13 cellular contexts compared by ENCODE assay signal in genomic region chr22:18968011-18968749, GRCh38. TPM values are rescaled to one million over a fixed set of nuclear protein-coding genes. Genes with fewer than 3 reads are reported as not detected.
A peak's percentile ranks its signal among the peaks of the same experiment; 100 is the strongest.
DNase-seq lines count a peak whose midpoint lies in the region; ATAC-seq, FAIRE-seq and TF ChIP-seq lines count a peak whose summit lies in the region.
"Had no signal": no experiment of that assay in that cellular context is flagged by ENCODE, and none has a peak within 500 bp of the region (broad histone marks: within the 10 kb centered on the region; RNA-seq: fewer than 3 reads in every experiment).

No MANE protein-coding gene starts in this region.

- H4K20me1 ChIP-seq in GM12878 (ENCODE audit: control insufficient read depth, insufficient read depth): no peaks in the 10 kb centered on the region

- no peak for ATAC-seq in stimulated activated naive CD8-positive, alpha-beta T cell treated with anti-CD3 and anti-CD28 coated beads, Interleukin-15, Interleukin-2, amounts not matched to agents 100 U/mL and 50 U/mL, for 24 hours
- ATAC-seq in stimulated activated naive CD8-positive, alpha-beta T cell treated with anti-CD3 and anti-CD28 coated beads, Interleukin-15, amount 100 ng/mL, for 72 hours: no peak
- ATAC-seq in GM12878 (no peak), left lung (peak; percentile 60), foreskin keratinocyte (no peak), GM19397 (IDR thresholded peaks at IDR 0.05; ENCODE audit: unreplicated experiment) (no peak)

- H3K27ac Mint-ChIP-seq in stimulated activated naive CD8-positive, alpha-beta T cell treated with anti-CD3 and anti-CD28 coated beads, Interleukin-15, amount 100 ng/mL, for 72 hours: no peak overlapping the region
- H3K27ac Mint-ChIP-seq: IgD-negative memory B cell had no signal

- no peaks in the 10 kb centered on the region for H3K36me3 ChIP-seq in GM12878 (ENCODE audit: control insufficient read depth in 2 of 2, insufficient read depth in 2 of 2, low read length in 1 of 2)
- H3K36me3 ChIP-seq in left lung: no peaks in the 10 kb centered on the region
- H3K36me3 ChIP-seq: prostate gland had no signal

- H3K4me1 ChIP-seq in GM12878 (ENCODE audit: control insufficient read depth, insufficient read depth, low read length) (no peaks in the 10 kb centered on the region), left lung (peaks cover 0 to 6% of the 10 kb centered on the region in 2 donors), foreskin keratinocyte (no peaks in the 10 kb centered on the region)
- H3K4me1 ChIP-seq: prostate gland had no signal

- H3K27ac ChIP-seq in GM12878 (ENCODE audit: control insufficient read depth, insufficient read depth) (no peak overlapping the region), left lung (no peak overlapping the region), foreskin keratinocyte (no peak overlapping the region)
- H3K27ac ChIP-seq: C4-2B, prostate gland had no signal

- TF ChIP-seq CTCF in GM12878 (IDR thresholded peaks at IDR 0.05 in 2 of 3, conservative IDR thresholded peaks at IDR 0.05 in 1 of 3; ENCODE audit: control insufficient read depth in 2 of 3, extremely low read depth in 1 of 3, insufficient read depth in 1 of 3, low read depth in 3 of 3, low read length in 3 of 3) (no peak), left lung (IDR thresholded peaks at IDR 0.05) (no peak), foreskin keratinocyte (conservative IDR thresholded peaks at IDR 0.05) (no peak)

- H3K4me3 ChIP-seq in GM12878 (no peak overlapping the region), left lung (no peak overlapping the region)
- H3K4me3 ChIP-seq: prostate gland had no signal

- TF ChIP-seq EP300 in GM12878 (IDR thresholded peaks at IDR 0.05; ENCODE audit: borderline replicate concordance in 1 of 2, control insufficient read depth in 1 of 2, low read depth in 2 of 2, low read length in 2 of 2): no peak

- H3K79me2 ChIP-seq in GM12878 (ENCODE audit: control insufficient read depth, insufficient read depth, low read length): no peaks in the 10 kb centered on the region

- H3K27me3 Mint-ChIP-seq in stimulated activated naive CD8-positive, alpha-beta T cell treated with anti-CD3 and anti-CD28 coated beads, Interleukin-15, amount 100 ng/mL, for 72 hours: peaks cover 33% of the 10 kb centered on the region

- no peak for TF ChIP-seq POLR2A in GM12878 (IDR thresholded peaks at IDR 0.05; ENCODE audit: low read depth, low read length)

- no peak overlapping the region for H3K4me2 ChIP-seq in GM12878 (ENCODE audit: control insufficient read depth, insufficient read depth)

- no peaks in the 10 kb centered on the region for H3K9me3 ChIP-seq in GM12878 (replicated peaks; ENCODE audit: control insufficient read depth, insufficient read depth, low read length)
- H3K9me3 ChIP-seq in left lung: no peaks in the 10 kb centered on the region
- H3K9me3 ChIP-seq: prostate gland had no signal

- CTCF ChIA-PET in GM12878 (lab: Yijun Ruan, JAX): interaction anchor here (0.6 kb wide), 2 partner anchors 68 to 177 kb away, joined by 3 to 4 read pairs; partner anchors contain the start of gene ESS2

- intact Hi-C loops in GM12878 (cut with micrococcal nuclease; ENCODE audit: unreplicated experiment) (no loop called here), left lung (cut with DNase I) (no loop called here)

- H3K4me3 Mint-ChIP-seq in stimulated activated naive CD8-positive, alpha-beta T cell treated with anti-CD3 and anti-CD28 coated beads, Interleukin-15, amount 100 ng/mL, for 72 hours: no peak overlapping the region
- H3K4me3 Mint-ChIP-seq: IgD-negative memory B cell had no signal

- no peaks in the 10 kb centered on the region for H3K9me3 Mint-ChIP-seq in stimulated activated naive CD8-positive, alpha-beta T cell treated with anti-CD3 and anti-CD28 coated beads, Interleukin-15, amount 100 ng/mL, for 72 hours
- H3K9me3 Mint-ChIP-seq: IgD-negative memory B cell had no signal

- FAIRE-seq in GM12878 (lab: Jason Lieb, UNC): no peak

- POLR2A ChIA-PET in GM12878 (lab: Charles Lee): no interaction called here

- WGBS in GM12878 (ENCODE audit: insufficient coverage, insufficient replicate concordance, low lambda C conversion rate, missing lambda C conversion rate): 24% methylated on average over 20 of the region's 20 CpGs

- no peak overlapping the region for H3K9ac ChIP-seq in GM12878 (ENCODE audit: control insufficient read depth, insufficient read depth, low read length)

- SMC1A ChIA-PET in GM12878 (lab: Charles Lee; ENCODE audit: uncharacterized antibody, unreplicated experiment): no interaction called here

- in situ Hi-C loops in GM12878 (cut with MboI): no loop called here

- RAD21 ChIA-PET in GM12878 (lab: Charles Lee; ENCODE audit: unreplicated experiment): interaction anchor here (1.1 kb wide), 1 partner anchor 1303 kb away, joined by 4 read pairs; no protein-coding TSS in a partner anchor

- peak; percentile 36 for DNase-seq in stimulated activated naive CD8-positive, alpha-beta T cell treated with anti-CD3 and anti-CD28 coated beads, Interleukin-15, Interleukin-2, amounts not matched to agents 100 U/mL and 50 U/mL, for 24 hours
- no peak for DNase-seq in stimulated activated naive CD8-positive, alpha-beta T cell treated with anti-CD3 and anti-CD28 coated beads, Interleukin-15, amount 100 ng/mL, for 72 hours
- DNase-seq in GM12878 (ENCODE audit: low read depth, low spot score) (no peak), left lung (peak in 1 of 2 donors; percentile 80), foreskin keratinocyte (no peak), 8988T (no peak), AML-193 (lab: John Stamatoyannopoulos, UW) (no peak)
- DNase-seq: effector CD8-positive, alpha-beta T cell; NCI-H748 treated with DMSO at 0.1 percent for 48 hours had no signal

- H2AFZ ChIP-seq in GM12878 (ENCODE audit: control insufficient read depth, low read depth, low read length): no peak overlapping the region

- peaks cover 6% of the 10 kb centered on the region for H3K4me1 Mint-ChIP-seq in stimulated activated naive CD8-positive, alpha-beta T cell treated with anti-CD3 and anti-CD28 coated beads, Interleukin-15, amount 100 ng/mL, for 72 hours
- H3K4me1 Mint-ChIP-seq: IgD-negative memory B cell had no signal

- no TSS peak for BruUV-seq in GM12878 (replicated peaks; lab: Mats Ljungman, UMichigan)

- no peak for TF ChIP-seq RAD21 in GM12878 (IDR thresholded peaks at IDR 0.05; ENCODE audit: insufficient read depth, low read depth, low read length)

- H3K27me3 ChIP-seq in GM12878 (replicated peaks in 1 of 2; ENCODE audit: control insufficient read depth in 2 of 2, insufficient read depth in 2 of 2, low read length in 1 of 2) (no peaks in the 10 kb centered on the region; a peak in 3 of 4 replicates), left lung (peaks cover 10 to 60% of the 10 kb centered on the region in 2 donors), foreskin keratinocyte (peaks cover 5% of the 10 kb centered on the region)

TF ChIP-seq in GM12878, 131 proteins besides CTCF, POLR2A, EP300 and RAD21:
- TF ChIP-seq SIX5 (IDR thresholded peaks at IDR 0.05; ENCODE audit: low read depth, low read length, severe bottlenecking) (no peak), REST (IDR thresholded peaks at IDR 0.05; ENCODE audit: low read depth, low read length) (peak; percentile 77)

RNA-seq across cellular contexts. Expression of gene PRODH, which starts 32.1 kb away (rescaled TPM):
- 0.19 TPM in 1 of 2 replicates, not detected in the other for total RNA-seq in GM12878 (2013; cell fraction: nucleolus; rRNA removed)
- total RNA-seq in GM12878 (2014; rRNA removed): 0.05 and 0.06 TPM in 2 replicates
- total RNA-seq in GM12878 (2014; rRNA removed; fragmentation: Illumina TruSeq; extraction: Trizol): 0.05 TPM in 1 of 2 replicates, not detected in the other
- 0.13 TPM in 1 of 2 replicates, not detected in the other for total RNA-seq in GM12878 (2021)
- not detected for polyA plus RNA-seq in GM12878 (2011; ENCODE audit: low read depth)
- 0.10 TPM in 2 replicates for polyA plus RNA-seq in GM12878 (2011; rRNA removed)
- 0.10 and 0.20 TPM in 2 replicates for polyA plus RNA-seq in GM12878 (2011; cell fraction: cytosol; rRNA removed)
- polyA plus RNA-seq in GM12878 (2011; cell fraction: nucleus; rRNA removed): 2.3 and 3.0 TPM in 2 replicates
- 0.17 and 0.19 TPM in 2 replicates for polyA plus RNA-seq in GM12878 (2012)
- polyA plus RNA-seq in GM12878 (2014; fragmentation: Illumina TruSeq; extraction: Trizol): not detected in 2 replicates
- not detected for polyA plus RNA-seq in GM12878 (2014; fragmentation: Nextera tagmentation; extraction: Ambion mirVana)
- 0.03 and 0.09 TPM in 2 replicates for polyA plus RNA-seq in GM12878 (2014; rRNA removed)
- polyA plus RNA-seq in GM12878 (2016; fragmentation: Nextera tagmentation; extraction: Ambion mirVana): under 1 TPM in 1 of 2 experiments, not detected in 1; 0.08 TPM
- 0.22 and 1.2 TPM in 2 replicates for polyA minus RNA-seq in GM12878 (2011; rRNA and poly(A)+ RNA removed)
- not detected in 2 replicates for polyA minus RNA-seq in GM12878 (2011; cell fraction: cytosol; rRNA and poly(A)+ RNA removed)
- polyA minus RNA-seq in GM12878 (2011; cell fraction: nucleus; rRNA and poly(A)+ RNA removed): 0.48 and 1.3 TPM in 2 replicates
- total RNA-seq in left lung: 10 to 100 TPM; 20.6 to 77.9 TPM
- 0.63 and 2.8 TPM in 2 replicates for total RNA-seq in foreskin keratinocyte
- 0.54 and 2.1 TPM in 2 replicates for polyA plus RNA-seq in foreskin keratinocyte
- polyA plus RNA-seq: IgD-negative memory B cell had no signal
